ENCODE assay signal across 24 cellular contexts in the genomic region with DNA sequence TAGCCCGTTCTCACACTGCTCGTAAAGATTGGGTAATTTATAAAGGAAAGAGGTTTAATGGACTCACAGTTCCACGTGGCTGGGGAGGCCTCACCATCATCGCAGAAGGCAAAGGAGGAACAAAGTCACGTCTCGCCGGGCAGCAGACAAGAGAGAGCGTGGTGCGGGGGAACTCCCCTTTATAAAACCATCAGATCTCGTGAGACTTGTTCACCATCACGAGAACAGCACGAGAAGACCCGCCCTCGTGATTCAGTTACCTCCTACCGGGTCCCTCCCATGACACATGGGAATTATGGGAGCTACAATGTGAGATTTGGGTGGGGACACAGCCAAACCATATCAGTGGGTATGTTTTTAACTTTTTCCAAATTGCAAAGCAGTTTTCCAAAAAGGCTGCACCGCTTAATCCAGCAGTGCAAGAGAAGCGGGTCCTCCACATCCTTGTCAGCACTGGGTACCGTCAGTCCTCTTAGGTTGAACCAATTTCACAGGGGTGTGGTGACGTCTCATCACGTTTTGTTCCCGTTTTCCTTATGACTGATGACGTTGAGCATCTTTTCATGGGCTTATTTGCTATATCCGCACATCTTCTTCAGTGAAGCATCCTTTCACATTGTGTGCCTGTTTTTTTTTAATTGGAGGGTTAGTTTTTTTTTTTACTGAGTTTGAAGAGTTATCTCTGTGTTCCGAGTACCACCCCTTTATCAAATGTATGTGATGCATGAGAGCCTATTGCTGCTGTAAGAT. TPM values are rescaled to one million over a fixed set of nuclear protein-coding genes. Genes with fewer than 3 reads are reported as not detected.
"Had no signal": no experiment of that assay in that cellular context is flagged by ENCODE, and none has a peak within 500 bp of the region (broad histone marks: within the 10 kb centered on the region; RNA-seq: fewer than 3 reads in every experiment).

No MANE protein-coding gene starts in this region.

- H3K4me3 Mint-ChIP-seq: activated CD4-positive, alpha-beta T cell treated with anti-CD3 and anti-CD28 coated beads, Interleukin-2, amount 10 ng/mL, durations not matched to agents 24 days and 14 days; activated CD8-positive, alpha-beta T cell treated with anti-CD3 and anti-CD28 coated beads, Interleukin-2, amount 10 ng/mL, durations not matched to agents 7 days and 5 days; activated naive CD8-positive, alpha-beta T cell; activated T-cell treated with anti-CD3 and anti-CD28 coated beads, Interleukin-2, amount 50 U/mL, for 72 hours; nephron had no signal

- ATAC-seq: activated CD8-positive, alpha-beta T cell treated with anti-CD3 and anti-CD28 coated beads, Interleukin-2, amount 10 ng/mL, durations not matched to agents 7 days and 5 days; activated T-cell treated with anti-CD3 and anti-CD28 coated beads, Interleukin-2, amount 50 U/mL, for 72 hours; stimulated activated naive CD8-positive, alpha-beta T cell treated with anti-CD3 and anti-CD28 coated beads, Interleukin-15, Interleukin-2, amounts not matched to agents 100 U/mL and 50 U/mL, for 24 hours had no signal

- H3K27ac ChIP-seq: skin epidermis had no signal

- H3K36me3 Mint-ChIP-seq: activated naive CD8-positive, alpha-beta T cell had no signal

- H3K9me3 Mint-ChIP-seq: activated CD4-positive, alpha-beta T cell treated with anti-CD3 and anti-CD28 coated beads, Interleukin-2, amount 10 ng/mL, durations not matched to agents 24 days and 14 days had no signal

- H3K27ac Mint-ChIP-seq: activated CD4-positive, alpha-beta T cell treated with anti-CD3 and anti-CD28 coated beads, Interleukin-2, amount 10 ng/mL, durations not matched to agents 24 days and 14 days; activated CD8-positive, alpha-beta T cell treated with anti-CD3 and anti-CD28 coated beads, Interleukin-2, amount 10 ng/mL, durations not matched to agents 7 days and 5 days; activated naive CD8-positive, alpha-beta T cell; activated T-cell treated with anti-CD3 and anti-CD28 coated beads, Interleukin-2, amount 50 U/mL, for 72 hours; progenitor cell of endocrine pancreas had no signal

- H3K4me1 Mint-ChIP-seq: activated CD4-positive, alpha-beta T cell treated with anti-CD3 and anti-CD28 coated beads, Interleukin-2, amount 10 ng/mL, durations not matched to agents 24 days and 14 days; nephron had no signal

- H3K36me3 ChIP-seq: esophagus muscularis mucosa had no signal

- H3K27me3 Mint-ChIP-seq: activated CD4-positive, alpha-beta T cell treated with anti-CD3 and anti-CD28 coated beads, Interleukin-2, amount 10 ng/mL, durations not matched to agents 24 days and 14 days had no signal

- DNase-seq: activated CD4-positive, alpha-beta T cell treated with anti-CD3 and anti-CD28 coated beads, Interleukin-2, amount 10 ng/mL, durations not matched to agents 24 days and 14 days; activated CD4-positive, CD25-positive, alpha-beta regulatory T cell; activated CD8-positive, alpha-beta memory T cell treated with anti-CD3 and anti-CD28 coated beads, Interleukin-2, amount 50 U/mL, for 48 hours; activated CD8-positive, alpha-beta T cell treated with anti-CD3 and anti-CD28 coated beads, Interleukin-2, amount 10 ng/mL, durations not matched to agents 7 days and 5 days; activated gamma-delta T cell treated with Interleukin-2 at 50 U/mL for 16 hours; activated T-cell treated with anti-CD3 and anti-CD28 coated beads, Interleukin-2, amount 50 U/mL, for 72 hours; amniotic stem cell; effector CD4-positive, alpha-beta T cell; kidney glomerular epithelial cell; mesendoderm; occipital lobe; right cardiac atrium; stimulated activated CD4-positive, alpha-beta T cell treated with anti-CD3 and anti-CD28 coated beads, Interleukin-15, amount 100 ng/mL, for 24 hours; stimulated activated CD4-positive, alpha-beta T cell treated with anti-CD3 and anti-CD28 coated beads, Interleukin-4, amount 100 ng/mL, for 1 hour; stimulated activated CD8-positive, alpha-beta memory T cell treated with anti-CD3 and anti-CD28 coated beads, Interleukin-4, amount 100 ng/mL, for 48 hours; stimulated activated naive CD8-positive, alpha-beta T cell treated with anti-CD3 and anti-CD28 coated beads, Interleukin-15, Interleukin-2, amounts not matched to agents 100 U/mL and 50 U/mL, for 24 hours; T-helper 2 cell; trophoblast cell had no signal

- H3K9me3 ChIP-seq: esophagus muscularis mucosa had no signal

- H3K4me3 ChIP-seq: esophagus muscularis mucosa, skin epidermis had no signal

RNA-seq across cellular contexts. Expression of a gene that starts 8.0 kb away (rescaled TPM):
- total RNA-seq: activated CD4-positive, alpha-beta T cell treated with anti-CD3 and anti-CD28 coated beads, Interleukin-2, amount 10 ng/mL, durations not matched to agents 24 days and 14 days; activated CD8-positive, alpha-beta T cell treated with anti-CD3 and anti-CD28 coated beads, Interleukin-2, amount 10 ng/mL, durations not matched to agents 7 days and 5 days; activated T-cell treated with anti-CD3 and anti-CD28 coated beads, Interleukin-2, amount 50 U/mL, for 72 hours; cardiac septum; esophagus muscularis mucosa; occipital lobe; progenitor cell of endocrine pancreas; right cardiac atrium had no signal

RNA-seq across cellular contexts. Expression of a gene that starts 45.1 kb away (rescaled TPM):
- total RNA-seq: activated CD4-positive, alpha-beta T cell treated with anti-CD3 and anti-CD28 coated beads, Interleukin-2, amount 10 ng/mL, durations not matched to agents 24 days and 14 days; activated CD8-positive, alpha-beta T cell treated with anti-CD3 and anti-CD28 coated beads, Interleukin-2, amount 10 ng/mL, durations not matched to agents 7 days and 5 days; activated T-cell treated with anti-CD3 and anti-CD28 coated beads, Interleukin-2, amount 50 U/mL, for 72 hours; progenitor cell of endocrine pancreas had no signal
